20 cellular contexts compared by ENCODE assay signal in genomic region chr22:28283025-28283654, GRCh38.
DNase-seq lines count a peak whose midpoint lies in the region; ATAC-seq and TF ChIP-seq lines count a peak whose summit lies in the region.
"Had no signal": no experiment of that assay in that cellular context is flagged by ENCODE, and none has a peak within 500 bp of the region (broad histone marks: within the 10 kb centered on the region; RNA-seq: fewer than 3 reads in every experiment).

No MANE protein-coding gene starts in this region.

- 31 to 60% methylated on average over 2 of the region's 2 CpGs for WGBS in gastroesophageal sphincter (ENCODE audit: low coverage in 1 of 2), 2 donors

- H3K9ac ChIP-seq in skeletal muscle satellite cell (ENCODE audit: low read depth, low read length): no peak overlapping the region

- H3K27me3 ChIP-seq in gastroesophageal sphincter (no peaks in the 10 kb centered on the region), skeletal muscle satellite cell (ENCODE audit: control insufficient read depth, insufficient read depth, low read length) (no peaks in the 10 kb centered on the region)
- H3K27me3 ChIP-seq: Peyer's patch, suprapubic skin had no signal

- H3K9me3 Mint-ChIP-seq in HFFc6: no peaks in the 10 kb centered on the region
- H3K9me3 Mint-ChIP-seq: activated B cell treated with CpG ODN at 0.5 μM for 24 hours; brain; CD8-positive, alpha-beta T cell had no signal

- H3K4me2 ChIP-seq in skeletal muscle satellite cell (ENCODE audit: low read length): peak overlapping the region; percentile 50

- no peak for TF ChIP-seq EP300 in gastroesophageal sphincter (IDR thresholded peaks at IDR 0.05)

- no peak for TF ChIP-seq POLR2A in gastroesophageal sphincter (IDR thresholded peaks at IDR 0.05)

- H3K4me1 ChIP-seq in gastroesophageal sphincter (no peaks in the 10 kb centered on the region), skeletal muscle satellite cell (ENCODE audit: control insufficient read depth, insufficient read depth, low read length) (peaks cover 24% of the 10 kb centered on the region)
- H3K4me1 ChIP-seq: Peyer's patch had no signal

- no peaks in the 10 kb centered on the region for H3K36me3 ChIP-seq in gastroesophageal sphincter
- no peaks in the 10 kb centered on the region for H3K36me3 ChIP-seq in skeletal muscle satellite cell (ENCODE audit: insufficient read depth, low read length)
- H3K36me3 ChIP-seq: Peyer's patch, suprapubic skin had no signal

- ATAC-seq in gastroesophageal sphincter (peak; percentile 36), GM18858 (IDR thresholded peaks at IDR 0.05; ENCODE audit: unreplicated experiment) (no peak)
- ATAC-seq: CD8-positive, alpha-beta T cell had no signal

- no peak overlapping the region for H3K27ac Mint-ChIP-seq in HFFc6
- H3K27ac Mint-ChIP-seq: activated B cell treated with CpG ODN at 0.5 μM for 24 hours; CD8-positive, alpha-beta T cell had no signal

- no peaks in the 10 kb centered on the region for H3K36me3 Mint-ChIP-seq in HFFc6 (ENCODE audit: low read depth)
- H3K36me3 Mint-ChIP-seq: CD8-positive, alpha-beta T cell had no signal

- DNase-seq in HFFc6 (peak; percentile 12), astrocyte of the hippocampus (ENCODE audit: low read depth, low spot score) (peak; percentile 58), NCI-H524 treated with DMSO at 0.1 percent for 48 hours (lab: John Stamatoyannopoulos, UW) (no peak)
- no peak for DNase-seq in activated CD4-positive, alpha-beta T cell treated with anti-CD3 and anti-CD28 coated beads, Interleukin-2, amount 50 U/mL, for 48 hours
- no peak for DNase-seq in activated naive CD4-positive, alpha-beta T cell treated with Interleukin-2 at 50 U/mL for 16 hours
- DNase-seq: activated B cell treated with CpG ODN at 0.5 μM for 24 hours; activated gamma-delta T cell; CD8-positive, alpha-beta T cell; effector memory CD4-positive, alpha-beta T cell; glutamatergic neuron; islet precursor cell; NCI-H1694 treated with DMSO at 0.1 percent for 48 hours; NCI-H69; Peyer's patch; T-helper 1 cell had no signal

- H3K4me1 Mint-ChIP-seq in HFFc6 (ENCODE audit: low read depth): peaks cover 25% of the 10 kb centered on the region
- H3K4me1 Mint-ChIP-seq: activated B cell treated with CpG ODN at 0.5 μM for 24 hours had no signal

- no peak for TF ChIP-seq CTCF in HFFc6 (IDR thresholded peaks at IDR 0.05)
- no peak for TF ChIP-seq CTCF in gastroesophageal sphincter (IDR thresholded peaks at IDR 0.05)

- H3K27ac ChIP-seq in gastroesophageal sphincter: no peak overlapping the region
- H3K27ac ChIP-seq: Peyer's patch, suprapubic skin had no signal

- H3K4me3 Mint-ChIP-seq in HFFc6: no peak overlapping the region
- H3K4me3 Mint-ChIP-seq: activated B cell treated with CpG ODN at 0.5 μM for 24 hours; CD8-positive, alpha-beta T cell had no signal

- H3K27me3 Mint-ChIP-seq in HFFc6 (ENCODE audit: insufficient read depth): no peaks in the 10 kb centered on the region; the same call in 1 of the 2 replicates
- H3K27me3 Mint-ChIP-seq: brain had no signal

- H3K4me3 ChIP-seq in gastroesophageal sphincter (no peak overlapping the region), skeletal muscle satellite cell (ENCODE audit: low read length) (no peak overlapping the region)
- H3K4me3 ChIP-seq: Peyer's patch, suprapubic skin had no signal

- H3K9me3 ChIP-seq in gastroesophageal sphincter (no peaks in the 10 kb centered on the region), skeletal muscle satellite cell (replicated peaks; ENCODE audit: low read length) (no peaks in the 10 kb centered on the region)
- H3K9me3 ChIP-seq: Peyer's patch, suprapubic skin had no signal

Comparison
In these comparisons a context has a peak if more than half of its experiments do, and no peak if none do; other contexts are left out.
1. DNase-seq: peak in HFFc6 (single experiment) and astrocyte of the hippocampus (single experiment); none in activated CD4-positive, alpha-beta T cell treated with anti-CD3 and anti-CD28 coated beads, Interleukin-2, amount 50 U/mL, for 48 hours (0 of 2), activated naive CD4-positive, alpha-beta T cell treated with Interleukin-2 at 50 U/mL for 16 hours (single experiment) and NCI-H524 treated with DMSO at 0.1 percent for 48 hours (single experiment).